ENCODE assay signal across 1 cellular context in the genomic region with DNA sequence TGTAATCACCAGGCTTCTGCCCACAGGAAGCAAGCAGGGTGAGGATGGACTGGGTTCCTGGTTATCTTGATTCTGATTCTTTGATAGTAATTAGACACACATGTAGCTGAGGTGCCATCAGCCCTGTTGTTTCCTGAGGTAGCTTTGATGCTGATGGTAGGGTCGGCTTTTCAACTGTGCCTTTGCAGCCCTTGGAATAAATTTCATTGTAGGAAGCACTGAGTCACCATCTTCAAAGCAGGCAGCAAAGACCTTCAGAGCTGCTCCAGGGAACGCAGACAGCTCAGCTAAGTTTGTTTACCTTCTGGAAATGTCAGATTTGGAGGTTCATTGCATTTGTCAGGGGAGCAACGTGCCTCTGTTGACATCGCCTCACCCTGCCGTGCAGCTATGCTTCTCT.
A peak's percentile ranks its signal among the peaks of the same experiment; 100 is the strongest.
TF ChIP-seq lines count a peak whose summit lies in the region.

No MANE protein-coding gene starts in this region.

TF ChIP-seq in HCT116, 20 proteins besides CTCF, POLR2A, EP300 and RAD21 (continued from another document):
- TF ChIP-seq, protein P1, sequence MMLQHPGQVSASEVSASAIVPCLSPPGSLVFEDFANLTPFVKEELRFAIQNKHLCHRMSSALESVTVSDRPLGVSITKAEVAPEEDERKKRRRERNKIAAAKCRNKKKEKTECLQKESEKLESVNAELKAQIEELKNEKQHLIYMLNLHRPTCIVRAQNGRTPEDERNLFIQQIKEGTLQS (IDR thresholded peaks at IDR 0.05): peak; percentile 18; the same call in 1 of the 2 replicates
- peak; percentile 97 for TF ChIP-seq TCF7L2 (IDR thresholded peaks at IDR 0.05; ENCODE audit: borderline replicate concordance, extremely low read depth, insufficient read depth, insufficient read length)
- TF ChIP-seq EZH2phosphoT487 (IDR thresholded peaks at IDR 0.05; ENCODE audit: borderline replicate concordance): no peak
- TF ChIP-seq EGR1 (IDR thresholded peaks at IDR 0.05; ENCODE audit: low read depth): no peak
- TF ChIP-seq, protein P2, sequence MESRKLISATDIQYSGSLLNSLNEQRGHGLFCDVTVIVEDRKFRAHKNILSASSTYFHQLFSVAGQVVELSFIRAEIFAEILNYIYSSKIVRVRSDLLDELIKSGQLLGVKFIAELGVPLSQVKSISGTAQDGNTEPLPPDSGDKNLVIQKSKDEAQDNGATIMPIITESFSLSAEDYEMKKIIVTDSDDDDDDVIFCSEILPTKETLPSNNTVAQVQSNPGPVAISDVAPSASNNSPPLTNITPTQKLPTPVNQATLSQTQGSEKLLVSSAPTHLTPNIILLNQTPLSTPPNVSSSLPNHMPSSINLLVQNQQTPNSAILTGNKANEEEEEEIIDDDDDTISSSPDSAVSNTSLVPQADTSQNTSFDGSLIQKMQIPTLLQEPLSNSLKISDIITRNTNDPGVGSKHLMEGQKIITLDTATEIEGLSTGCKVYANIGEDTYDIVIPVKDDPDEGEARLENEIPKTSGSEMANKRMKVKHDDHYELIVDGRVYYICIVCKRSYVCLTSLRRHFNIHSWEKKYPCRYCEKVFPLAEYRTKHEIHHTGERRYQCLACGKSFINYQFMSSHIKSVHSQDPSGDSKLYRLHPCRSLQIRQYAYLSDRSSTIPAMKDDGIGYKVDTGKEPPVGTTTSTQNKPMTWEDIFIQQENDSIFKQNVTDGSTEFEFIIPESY (IDR thresholded peaks at IDR 0.05; ENCODE audit: extremely low read depth, insufficient replicate concordance, low read length): no peak
- no peak for TF ChIP-seq ELF1 (IDR thresholded peaks at IDR 0.05; ENCODE audit: borderline replicate concordance, low read depth)
- peak; percentile 81; the same call in 1 of the 2 replicates for TF ChIP-seq CBX3 (IDR thresholded peaks at IDR 0.05; ENCODE audit: low read depth)
- TF ChIP-seq ZFX (IDR thresholded peaks at IDR 0.05): no peak
- no peak; the same call in 1 of the 2 replicates for TF ChIP-seq POLR2AphosphoS5 (IDR thresholded peaks at IDR 0.05; ENCODE audit: low read depth, low read length)
- TF ChIP-seq, protein P3, sequence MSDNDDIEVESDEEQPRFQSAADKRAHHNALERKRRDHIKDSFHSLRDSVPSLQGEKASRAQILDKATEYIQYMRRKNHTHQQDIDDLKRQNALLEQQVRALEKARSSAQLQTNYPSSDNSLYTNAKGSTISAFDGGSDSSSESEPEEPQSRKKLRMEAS (IDR thresholded peaks at IDR 0.05): peak; percentile 81
- no peak for TF ChIP-seq SRF (IDR thresholded peaks at IDR 0.05; ENCODE audit: low read depth)
TF ChIP-seq in HCT116: peak in this region for 9.
